ENCODE assay signal across 23 cellular contexts in the genomic region with DNA sequence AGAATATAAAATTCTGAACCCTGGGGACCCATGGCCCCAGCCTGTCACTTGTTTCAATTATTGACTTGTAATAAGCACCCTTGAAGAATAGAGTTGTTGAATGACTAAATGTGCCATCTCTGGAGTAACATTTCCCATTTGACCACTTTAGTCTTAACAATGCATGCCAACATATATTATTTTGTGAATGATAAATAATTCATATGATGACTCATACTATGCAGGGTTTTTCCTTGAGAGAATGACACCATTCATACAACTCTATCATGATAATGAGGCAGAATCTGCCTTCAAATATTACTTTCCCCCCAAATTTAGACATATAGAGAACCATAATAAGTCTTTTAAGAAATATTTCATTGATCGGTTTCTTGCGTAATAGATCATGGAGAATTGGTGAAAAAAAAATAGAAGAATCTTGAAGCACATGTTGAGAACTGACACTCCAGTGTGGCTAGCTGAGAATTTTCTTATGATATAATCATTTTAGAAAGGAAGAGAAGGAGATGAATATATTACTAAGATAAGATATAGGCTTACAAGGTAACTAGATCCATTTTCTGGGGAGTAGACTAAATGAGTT.
A peak's percentile ranks its signal among the peaks of the same experiment; 100 is the strongest.
DNase-seq lines count a peak whose midpoint lies in the region; ATAC-seq, FAIRE-seq and TF ChIP-seq lines count a peak whose summit lies in the region.
"Had no signal": no experiment of that assay in that cellular context is flagged by ENCODE, and none has a peak within 500 bp of the region (broad histone marks: within the 10 kb centered on the region; RNA-seq: fewer than 3 reads in every experiment).

No MANE protein-coding gene starts in this region.

- H3K4me3 ChIP-seq in SK-N-SH (ENCODE audit: low read depth in 2 of 2, low read length in 1 of 2) (no peak overlapping the region), PC-3 (ENCODE audit: low read length) (no peak overlapping the region), H1 (ENCODE audit: extremely low read depth in 1 of 4, insufficient read depth in 2 of 4, low read depth in 3 of 4, low read length in 4 of 4) (no peak overlapping the region)
- H3K4me3 ChIP-seq: BLaER1, GM12878 had no signal

- no peak overlapping the region for H3K23ac ChIP-seq in H1 (ENCODE audit: insufficient read length)

- H3F3A ChIP-seq in SK-N-SH (replicated peaks; ENCODE audit: insufficient read depth), result no peaks in the 10 kb centered on the region
- no peaks in the 10 kb centered on the region for H3F3A ChIP-seq in PC-3 (ENCODE audit: low read length, unreplicated experiment)

- BruUV-seq in PC-3 (replicated peaks; lab: Mats Ljungman, UMichigan), result no TSS peak

- TF ChIP-seq CTCF in SK-N-SH (IDR thresholded peaks at IDR 0.05) (no peak), PC-3 (conservative IDR thresholded peaks at IDR 0.05; ENCODE audit: low read depth, low read length) (no peak), H1 (IDR thresholded peaks at IDR 0.05; ENCODE audit: control extremely low read depth in 1 of 3, insufficient read depth in 1 of 3, low read depth in 1 of 3, low read length in 3 of 3) (no peak)

- no peaks in the 10 kb centered on the region for H3K27me3 ChIP-seq in SK-N-SH (ENCODE audit: insufficient read depth)
- no peaks in the 10 kb centered on the region for H3K27me3 ChIP-seq in PC-3 (ENCODE audit: low read length)
- H3K27me3 ChIP-seq in H1 (replicated peaks in 1 of 4; ENCODE audit: control insufficient read depth in 3 of 4, extremely low read depth in 1 of 4, insufficient read depth in 3 of 4, low read length in 3 of 4), result no peaks in the 10 kb centered on the region
- H3K27me3 ChIP-seq: BLaER1 had no signal

- H3K9ac ChIP-seq in SK-N-SH, result no peak overlapping the region
- no peak overlapping the region for H3K9ac ChIP-seq in PC-3 (ENCODE audit: low read length)
- no peak overlapping the region for H3K9ac ChIP-seq in H1 (replicated peaks in 1 of 4; ENCODE audit: extremely low read depth in 1 of 4, low read depth in 3 of 4, low read length in 3 of 4)
- H3K9ac ChIP-seq: BLaER1 had no signal

- H4K91ac ChIP-seq in H1 (replicated peaks; ENCODE audit: insufficient read length, low read length), result no peak overlapping the region

- H3K4me1 ChIP-seq in SK-N-SH (ENCODE audit: control insufficient read depth in 1 of 2, insufficient read depth in 2 of 2, low read depth in 1 of 2, low read length in 1 of 2), result no peaks in the 10 kb centered on the region
- 0 out of 2 replicates have a peak, but pooled peaks cover 2% of the 10 kb centered on the region for H3K4me1 ChIP-seq in PC-3 (ENCODE audit: insufficient read depth, low read length)
- H3K4me1 ChIP-seq in H1 (replicated peaks in 1 of 4; ENCODE audit: control insufficient read depth in 3 of 4, insufficient read depth in 4 of 4, low read length in 3 of 4), result peaks cover 0 to 3% (median 0%) of the 10 kb centered on the region in 4 experiments; a peak in 1 of 7 replicates
- H3K4me1 ChIP-seq: BLaER1 had no signal

- no peak for FAIRE-seq in H1 (lab: Jason Lieb, UNC)
- FAIRE-seq: A204.1, GM12878, GM18507 had no signal

- no peaks in the 10 kb centered on the region for H3K79me2 ChIP-seq in SK-N-SH (ENCODE audit: insufficient read depth)
- H3K79me2 ChIP-seq in PC-3 (ENCODE audit: low read length), result no peaks in the 10 kb centered on the region
- no peaks in the 10 kb centered on the region for H3K79me2 ChIP-seq in H1 (ENCODE audit: control insufficient read depth in 1 of 2, insufficient read depth in 2 of 2, low read length in 2 of 2)

- no peak overlapping the region for H3K14ac ChIP-seq in H1 (ENCODE audit: insufficient read length)

- no peak for TF ChIP-seq EP300 in SK-N-SH (IDR thresholded peaks at IDR 0.05; ENCODE audit: borderline replicate concordance in 1 of 2, low read depth in 1 of 2, low read length in 1 of 2)
- no peak for TF ChIP-seq EP300 in H1 (IDR thresholded peaks at IDR 0.05; ENCODE audit: borderline replicate concordance in 1 of 2, low read depth in 2 of 2, low read length in 2 of 2)

- POLR2A ChIA-PET in SK-N-SH (lab: Yijun Ruan, JAX), result no interaction called here
- POLR2A ChIA-PET in PC-3 (lab: Charles Lee; ENCODE audit: unreplicated experiment), result interaction anchor here (0.7 kb wide), 1 partner anchor 14 kb away, joined by 14 read pairs; no protein-coding TSS in a partner anchor
- POLR2A ChIA-PET in H1 (lab: Charles Lee; ENCODE audit: partially characterized antibody), result interaction anchor here (0.5 kb wide), 1 partner anchor 177 kb away, joined by 3 read pairs; no protein-coding TSS in a partner anchor

- no peaks in the 10 kb centered on the region for H3K36me3 ChIP-seq in SK-N-SH (replicated peaks in 1 of 2; ENCODE audit: control insufficient read depth in 1 of 2, insufficient read depth in 2 of 2, low read length in 1 of 2)
- H3K36me3 ChIP-seq in PC-3 (ENCODE audit: low read depth, low read length), result no peaks in the 10 kb centered on the region
- no peaks in the 10 kb centered on the region for H3K36me3 ChIP-seq in H1 (ENCODE audit: control insufficient read depth in 2 of 4, insufficient read depth in 4 of 4, low read length in 3 of 4)
- H3K36me3 ChIP-seq: BLaER1 had no signal

- no peak overlapping the region for H3K56ac ChIP-seq in H1 (replicated peaks; ENCODE audit: insufficient read length, low read depth, low read length)

- no peak overlapping the region for H2AK5ac ChIP-seq in H1 (ENCODE audit: low read depth, low read length)

- H3K4me2 ChIP-seq in SK-N-SH (no peak overlapping the region), PC-3 (ENCODE audit: low read length) (no peak overlapping the region), H1 (ENCODE audit: insufficient read depth in 1 of 2, low read depth in 2 of 2, low read length in 2 of 2) (no peak overlapping the region)
- H3K4me2 ChIP-seq: BLaER1 had no signal

- no peaks in the 10 kb centered on the region for H3K79me1 ChIP-seq in H1 (ENCODE audit: low read depth, low read length)

- CTCF ChIA-PET in SK-N-SH (lab: Yijun Ruan, JAX), result no interaction called here
- CTCF ChIA-PET in PC-3 (lab: Charles Lee), result no interaction called here
- CTCF ChIA-PET in H1 (lab: Charles Lee; ENCODE audit: partially characterized antibody), result no interaction called here

- H2AFZ ChIP-seq in SK-N-SH (ENCODE audit: low read depth) (no peak overlapping the region), PC-3 (ENCODE audit: low read length) (no peak overlapping the region), H1 (ENCODE audit: low read length) (no peak overlapping the region)

- H3K18ac ChIP-seq in H1 (ENCODE audit: extremely low read depth, low read length), result no peak overlapping the region

- no peaks in the 10 kb centered on the region for H4K20me1 ChIP-seq in SK-N-SH (ENCODE audit: insufficient read depth)
- H4K20me1 ChIP-seq in PC-3 (ENCODE audit: low read length), result no peaks in the 10 kb centered on the region
- H4K20me1 ChIP-seq in H1 (replicated peaks in 1 of 2; ENCODE audit: control insufficient read depth in 1 of 2, insufficient read depth in 2 of 2, low read length in 2 of 2), result no peaks in the 10 kb centered on the region
- H4K20me1 ChIP-seq: BLaER1 had no signal

- no peak overlapping the region for H2BK20ac ChIP-seq in H1 (ENCODE audit: low read length)

- no peak overlapping the region for H4K8ac ChIP-seq in H1 (ENCODE audit: extremely low read depth, insufficient read depth, low read length)

- no peak overlapping the region for H2BK5ac ChIP-seq in H1 (ENCODE audit: low read depth, low read length)

- DNase-seq in SK-N-SH, result no peak
- peak; percentile 0 for DNase-seq in COLO829 (ENCODE audit: low spot score)
- peak; percentile 50 for DNase-seq in PC-3
- DNase-seq in H1 (ENCODE audit: low read depth in 1 of 2, low spot score in 2 of 2), result no peak
- no peak for DNase-seq in C1 segment of cervical spinal cord (lab: John Stamatoyannopoulos, UW)
- no peak for DNase-seq in NCI-H2171 treated with DMSO at 0.1 percent for 48 hours (lab: John Stamatoyannopoulos, UW)
- DNase-seq: Calu3; CD4-positive, alpha-beta T cell; CD8-positive, alpha-beta memory T cell; COR-L47; DMS153; DND-41; GDM1; GOT3; H7; HCEC 1CT had no signal

- WGBS in SK-N-SH (ENCODE audit: low lambda C conversion rate), result 98% methylated on average over 2 of the region's 2 CpGs
- WGBS in H1 (ENCODE audit: extremely low coverage in 1 of 2, insufficient coverage in 1 of 2, insufficient read length in 1 of 2, insufficient replicate concordance in 2 of 2, low coverage in 1 of 2, low lambda C conversion rate in 2 of 2, missing lambda C conversion rate in 1 of 2), 2 experiments, result 98% methylated on average over 2 of the region's 2 CpGs; no CpG with 5 or more reads in 1 of the 2 experiments

- intact Hi-C loops in PC-3 (cut with micrococcal nuclease), result no loop called here

- no peak for TF ChIP-seq RAD21 in SK-N-SH (IDR thresholded peaks at IDR 0.05; ENCODE audit: low read length)
- TF ChIP-seq RAD21 in H1 (IDR thresholded peaks at IDR 0.05 in 1 of 2, conservative IDR thresholded peaks at IDR 0.05 in 1 of 2; ENCODE audit: low read depth in 2 of 2, low read length in 2 of 2), result no peak

- H3K27ac ChIP-seq in SK-N-SH (ENCODE audit: low read depth in 2 of 2, low read length in 1 of 2) (no peak overlapping the region), PC-3 (ENCODE audit: low read length) (no peak overlapping the region), H1 (ENCODE audit: low read depth, low read length) (no peak overlapping the region)
- H3K27ac ChIP-seq: 22Rv1, BLaER1 had no signal

- ATAC-seq in SK-N-SH treated with all-trans-retinoic acid at 6 μM for 48 hours (no peak), PC-3 (peak; percentile 70), HG03108 (IDR thresholded peaks at IDR 0.05; ENCODE audit: unreplicated experiment) (no peak)
- ATAC-seq: GM12878 had no signal

- TF ChIP-seq POLR2A in H1 (IDR thresholded peaks at IDR 0.05; ENCODE audit: control extremely low read depth in 1 of 2, low read depth in 2 of 2, low read length in 2 of 2), result no peak

- no peak overlapping the region for H2BK12ac ChIP-seq in H1 (ENCODE audit: low read depth, low read length)

- no peak overlapping the region for H4K5ac ChIP-seq in H1 (ENCODE audit: insufficient read length, low read depth, low read length)

- H3K9me3 ChIP-seq in SK-N-SH, result no peaks in the 10 kb centered on the region
- H3K9me3 ChIP-seq in PC-3 (ENCODE audit: low read length), result no peaks in the 10 kb centered on the region
- H3K9me3 ChIP-seq in H1 (ENCODE audit: insufficient read depth in 2 of 2, low read depth in 1 of 2, low read length in 1 of 2), result no peaks in the 10 kb centered on the region
- H3K9me3 ChIP-seq: BLaER1 had no signal

- H3K9me2 ChIP-seq in SK-N-SH (no peaks in the 10 kb centered on the region), PC-3 (replicated peaks; ENCODE audit: low read length) (no peaks in the 10 kb centered on the region)

- H3K4ac ChIP-seq in H1 (replicated peaks; ENCODE audit: insufficient read length, low read depth, low read length), result no peak overlapping the region

- no peak overlapping the region for H2BK15ac ChIP-seq in H1 (ENCODE audit: low read length)

- H2BK120ac ChIP-seq in H1 (replicated peaks; ENCODE audit: low read depth, low read length), result no peak overlapping the region

- no peaks in the 10 kb centered on the region for H3K23me2 ChIP-seq in H1 (ENCODE audit: low read depth, low read length)

TF ChIP-seq in SK-N-SH treated with all-trans-retinoic acid at 6 μM for 48 hours, 23 proteins besides CTCF, POLR2A, EP300 and RAD21:
- TF ChIP-seq ESRRG (CRISPR knock-in tag; IDR thresholded peaks at IDR 0.05) (no peak), PPARA (CRISPR knock-in tag; IDR thresholded peaks at IDR 0.05; ENCODE audit: borderline replicate concordance) (no peak)

TF ChIP-seq in H1, 55 proteins besides CTCF, POLR2A, EP300 and RAD21 (continues in another document):
- no peak for TF ChIP-seq NRF1 (IDR thresholded peaks at IDR 0.05; ENCODE audit: low read depth, low read length)

Comparison
In these comparisons a context has a peak if more than half of its experiments do, and no peak if none do; other contexts are left out.
1. DNase-seq: peak in COLO829 (single experiment) and PC-3 (single experiment); none in SK-N-SH (single experiment), H1 (0 of 2), C1 segment of cervical spinal cord (0 of 14) and NCI-H2171 treated with DMSO at 0.1 percent for 48 hours (single experiment).
2. Of the 17 proteins assayed by ChIP-seq in both H1 and SK-N-SH: peak only in H1: none; only in SK-N-SH: JUND; in both: none; in neither: 16.